Comparison of ENCODE assay signal across 1 cellular context in genomic region chr9:135088979-135089847, GRCh38.
TF ChIP-seq lines count a peak whose summit lies in the region.

No MANE protein-coding gene starts in this region.

TF ChIP-seq in H1, 55 proteins besides CTCF, POLR2A, EP300 and RAD21 (continued from another document):
- TF ChIP-seq SUZ12 (IDR thresholded peaks at IDR 0.05; ENCODE audit: low read length) = peak; percentile 17; the same call in 1 of the 2 replicates
- TF ChIP-seq BRCA1 (IDR thresholded peaks at IDR 0.05; ENCODE audit: low read depth, low read length) = no peak
